Comparison of ENCODE assay signal across 25 cellular contexts in genomic region chr4:159312236-159312635, GRCh38.
"Had no signal": no experiment of that assay in that cellular context is flagged by ENCODE, and none has a peak within 500 bp of the region (broad histone marks: within the 10 kb centered on the region; RNA-seq: fewer than 3 reads in every experiment).

No MANE protein-coding gene starts in this region.

- DNase-seq: activated CD4-positive, alpha-beta memory T cell treated with anti-CD3 and anti-CD28 coated beads, Interleukin-2, amount 10 ng/mL, durations not matched to agents 7 days and 5 days; activated CD4-positive, alpha-beta T cell treated with anti-CD3 and anti-CD28 coated beads, Interleukin-2, amount 10 ng/mL, durations not matched to agents 24 days and 14 days; activated CD4-positive, CD25-positive, alpha-beta regulatory T cell; activated gamma-delta T cell; aorta; brain microvascular endothelial cell; central memory CD4-positive, alpha-beta T cell; effector memory CD4-positive, alpha-beta T cell; foreskin melanocyte; hippocampal formation; islet precursor cell; left cardiac atrium; mesenchymal stem cell; occipital lobe; retina; sigmoid colon; stimulated activated CD4-positive, alpha-beta T cell treated with anti-CD3 and anti-CD28 coated beads, Interleukin-15, amount 100 ng/mL, for 24 hours; stimulated activated naive B cell treated with anti-CD40 and anti-IgM and Interleukin-4, amounts not matched to agents 10 μg/mL and 1 μg/mL and 100 μg/mL, for 72 hours; T-cell; transverse colon had no signal

- H3K9me3 ChIP-seq: sigmoid colon, transverse colon had no signal

- FAIRE-seq: colon, endothelial cell of umbilical vein, urothelium cell line had no signal

- H3K27me3 ChIP-seq: brain microvascular endothelial cell, sigmoid colon, transverse colon had no signal

- H3K4me3 ChIP-seq: sigmoid colon, smooth muscle cell, transverse colon had no signal

- H3K27ac ChIP-seq: brain microvascular endothelial cell, sigmoid colon, transverse colon had no signal

- H3K4me2 ChIP-seq: smooth muscle cell had no signal

- ATAC-seq: esophagus mucosa; left cardiac atrium; stimulated activated naive B cell treated with anti-CD40 and anti-IgM and Interleukin-4, amounts not matched to agents 10 μg/mL and 1 μg/mL and 100 μg/mL, for 72 hours; T-cell had no signal
